ENCODE assay signal across 1 cellular context in genomic region chr18:31101148-31102019, GRCh38.
TF ChIP-seq lines count a peak whose summit lies in the region.

No MANE protein-coding gene starts in this region.

TF ChIP-seq in HepG2, 621 proteins besides CTCF, POLR2A, EP300 and RAD21 (continued from another document and continues in another):
- TF ChIP-seq KDM2A (CRISPR knock-in tag; IDR thresholded peaks at IDR 0.05; ENCODE audit: borderline replicate concordance, low read depth) = peak; percentile 69; the same call in 1 of the 2 replicates
- TF ChIP-seq, protein P1, sequence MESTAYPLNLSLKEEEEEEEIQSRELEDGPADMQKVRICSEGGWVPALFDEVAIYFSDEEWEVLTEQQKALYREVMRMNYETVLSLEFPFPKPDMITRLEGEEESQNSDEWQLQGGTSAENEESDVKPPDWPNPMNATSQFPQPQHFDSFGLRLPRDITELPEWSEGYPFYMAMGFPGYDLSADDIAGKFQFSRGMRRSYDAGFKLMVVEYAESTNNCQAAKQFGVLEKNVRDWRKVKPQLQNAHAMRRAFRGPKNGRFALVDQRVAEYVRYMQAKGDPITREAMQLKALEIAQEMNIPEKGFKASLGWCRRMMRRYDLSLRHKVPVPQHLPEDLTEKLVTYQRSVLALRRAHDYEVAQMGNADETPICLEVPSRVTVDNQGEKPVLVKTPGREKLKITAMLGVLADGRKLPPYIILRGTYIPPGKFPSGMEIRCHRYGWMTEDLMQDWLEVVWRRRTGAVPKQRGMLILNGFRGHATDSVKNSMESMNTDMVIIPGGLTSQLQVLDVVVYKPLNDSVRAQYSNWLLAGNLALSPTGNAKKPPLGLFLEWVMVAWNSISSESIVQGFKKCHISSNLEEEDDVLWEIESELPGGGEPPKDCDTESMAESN (CRISPR knock-in tag; conservative IDR thresholded peaks at IDR 0.05) = no peak; the same call in 1 of the 2 replicates
- 0 out of 2 replicates have a peak, but pooled peaks have one; percentile 62 for TF ChIP-seq HBP1 (CRISPR knock-in tag; IDR thresholded peaks at IDR 0.05; ENCODE audit: low read depth)
- TF ChIP-seq NFYC (CRISPR knock-in tag; IDR thresholded peaks at IDR 0.05) = no peak
- peak; percentile 57; the same call in 1 of the 2 replicates for TF ChIP-seq ZSCAN29 (CRISPR knock-in tag; conservative IDR thresholded peaks at IDR 0.05)
- peak; percentile 46; the same call in 1 of the 2 replicates for TF ChIP-seq HNF4A (CRISPR knock-in tag; IDR thresholded peaks at IDR 0.05)
- no peak for TF ChIP-seq ZXDC (CRISPR knock-in tag; IDR thresholded peaks at IDR 0.05)
- TF ChIP-seq POLR2AphosphoS5 (IDR thresholded peaks at IDR 0.05; ENCODE audit: low read depth, low read length) = peak; percentile 58; the same call in 1 of the 2 replicates
- peak; percentile 59; the same call in 1 of the 2 replicates for TF ChIP-seq ZNF841 (CRISPR knock-in tag; IDR thresholded peaks at IDR 0.05; ENCODE audit: borderline replicate concordance)
- peak; percentile 53 for TF ChIP-seq ZFY (CRISPR knock-in tag; IDR thresholded peaks at IDR 0.05)
- no peak for TF ChIP-seq ZFP36L2 (CRISPR knock-in tag; IDR thresholded peaks at IDR 0.05)
- TF ChIP-seq LCORL (IDR thresholded peaks at IDR 0.05) = no peak
- peak; percentile 52; the same call in 1 of the 2 replicates for TF ChIP-seq LCORL (CRISPR knock-in tag; IDR thresholded peaks at IDR 0.05)
- TF ChIP-seq HMGXB4 (CRISPR knock-in tag; IDR thresholded peaks at IDR 0.05; ENCODE audit: borderline replicate concordance in 1 of 2, low read depth in 1 of 2) = peak in 1 of 2 experiments; percentile 95; a peak in 2 of 4 replicates
- TF ChIP-seq, protein P2, sequence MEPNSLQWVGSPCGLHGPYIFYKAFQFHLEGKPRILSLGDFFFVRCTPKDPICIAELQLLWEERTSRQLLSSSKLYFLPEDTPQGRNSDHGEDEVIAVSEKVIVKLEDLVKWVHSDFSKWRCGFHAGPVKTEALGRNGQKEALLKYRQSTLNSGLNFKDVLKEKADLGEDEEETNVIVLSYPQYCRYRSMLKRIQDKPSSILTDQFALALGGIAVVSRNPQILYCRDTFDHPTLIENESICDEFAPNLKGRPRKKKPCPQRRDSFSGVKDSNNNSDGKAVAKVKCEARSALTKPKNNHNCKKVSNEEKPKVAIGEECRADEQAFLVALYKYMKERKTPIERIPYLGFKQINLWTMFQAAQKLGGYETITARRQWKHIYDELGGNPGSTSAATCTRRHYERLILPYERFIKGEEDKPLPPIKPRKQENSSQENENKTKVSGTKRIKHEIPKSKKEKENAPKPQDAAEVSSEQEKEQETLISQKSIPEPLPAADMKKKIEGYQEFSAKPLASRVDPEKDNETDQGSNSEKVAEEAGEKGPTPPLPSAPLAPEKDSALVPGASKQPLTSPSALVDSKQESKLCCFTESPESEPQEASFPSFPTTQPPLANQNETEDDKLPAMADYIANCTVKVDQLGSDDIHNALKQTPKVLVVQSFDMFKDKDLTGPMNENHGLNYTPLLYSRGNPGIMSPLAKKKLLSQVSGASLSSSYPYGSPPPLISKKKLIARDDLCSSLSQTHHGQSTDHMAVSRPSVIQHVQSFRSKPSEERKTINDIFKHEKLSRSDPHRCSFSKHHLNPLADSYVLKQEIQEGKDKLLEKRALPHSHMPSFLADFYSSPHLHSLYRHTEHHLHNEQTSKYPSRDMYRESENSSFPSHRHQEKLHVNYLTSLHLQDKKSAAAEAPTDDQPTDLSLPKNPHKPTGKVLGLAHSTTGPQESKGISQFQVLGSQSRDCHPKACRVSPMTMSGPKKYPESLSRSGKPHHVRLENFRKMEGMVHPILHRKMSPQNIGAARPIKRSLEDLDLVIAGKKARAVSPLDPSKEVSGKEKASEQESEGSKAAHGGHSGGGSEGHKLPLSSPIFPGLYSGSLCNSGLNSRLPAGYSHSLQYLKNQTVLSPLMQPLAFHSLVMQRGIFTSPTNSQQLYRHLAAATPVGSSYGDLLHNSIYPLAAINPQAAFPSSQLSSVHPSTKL (CRISPR knock-in tag; IDR thresholded peaks at IDR 0.05) = peak; percentile 45
- no peak for TF ChIP-seq ZFP1 (CRISPR knock-in tag; IDR thresholded peaks at IDR 0.05)
- TF ChIP-seq NCOA5 (CRISPR knock-in tag; IDR thresholded peaks at IDR 0.05) = no peak
- no peak for TF ChIP-seq SP1 (IDR thresholded peaks at IDR 0.05)
- TF ChIP-seq SP1 (CRISPR knock-in tag; IDR thresholded peaks at IDR 0.05) = no peak
- no peak for TF ChIP-seq ZNF552 (CRISPR knock-in tag; IDR thresholded peaks at IDR 0.05; ENCODE audit: borderline replicate concordance)
- no peak; the same call in 1 of the 2 replicates for TF ChIP-seq ZSCAN9 (CRISPR knock-in tag; IDR thresholded peaks at IDR 0.05; ENCODE audit: borderline replicate concordance)
- TF ChIP-seq, protein P3, sequence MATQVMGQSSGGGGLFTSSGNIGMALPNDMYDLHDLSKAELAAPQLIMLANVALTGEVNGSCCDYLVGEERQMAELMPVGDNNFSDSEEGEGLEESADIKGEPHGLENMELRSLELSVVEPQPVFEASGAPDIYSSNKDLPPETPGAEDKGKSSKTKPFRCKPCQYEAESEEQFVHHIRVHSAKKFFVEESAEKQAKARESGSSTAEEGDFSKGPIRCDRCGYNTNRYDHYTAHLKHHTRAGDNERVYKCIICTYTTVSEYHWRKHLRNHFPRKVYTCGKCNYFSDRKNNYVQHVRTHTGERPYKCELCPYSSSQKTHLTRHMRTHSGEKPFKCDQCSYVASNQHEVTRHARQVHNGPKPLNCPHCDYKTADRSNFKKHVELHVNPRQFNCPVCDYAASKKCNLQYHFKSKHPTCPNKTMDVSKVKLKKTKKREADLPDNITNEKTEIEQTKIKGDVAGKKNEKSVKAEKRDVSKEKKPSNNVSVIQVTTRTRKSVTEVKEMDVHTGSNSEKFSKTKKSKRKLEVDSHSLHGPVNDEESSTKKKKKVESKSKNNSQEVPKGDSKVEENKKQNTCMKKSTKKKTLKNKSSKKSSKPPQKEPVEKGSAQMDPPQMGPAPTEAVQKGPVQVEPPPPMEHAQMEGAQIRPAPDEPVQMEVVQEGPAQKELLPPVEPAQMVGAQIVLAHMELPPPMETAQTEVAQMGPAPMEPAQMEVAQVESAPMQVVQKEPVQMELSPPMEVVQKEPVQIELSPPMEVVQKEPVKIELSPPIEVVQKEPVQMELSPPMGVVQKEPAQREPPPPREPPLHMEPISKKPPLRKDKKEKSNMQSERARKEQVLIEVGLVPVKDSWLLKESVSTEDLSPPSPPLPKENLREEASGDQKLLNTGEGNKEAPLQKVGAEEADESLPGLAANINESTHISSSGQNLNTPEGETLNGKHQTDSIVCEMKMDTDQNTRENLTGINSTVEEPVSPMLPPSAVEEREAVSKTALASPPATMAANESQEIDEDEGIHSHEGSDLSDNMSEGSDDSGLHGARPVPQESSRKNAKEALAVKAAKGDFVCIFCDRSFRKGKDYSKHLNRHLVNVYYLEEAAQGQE (IDR thresholded peaks at IDR 0.05; ENCODE audit: borderline replicate concordance in 1 of 2, low read depth in 1 of 2, low read length in 2 of 2) = peak in 1 of 2 experiments; percentile 52; a peak in 1 of 4 replicates
- TF ChIP-seq BATF2 (CRISPR knock-in tag; IDR thresholded peaks at IDR 0.05) = 0 out of 2 replicates have a peak, but pooled peaks have one; percentile 44
- TF ChIP-seq TEAD3 (CRISPR knock-in tag; optimal IDR thresholded peaks at IDR 0.05; ENCODE audit: borderline replicate concordance) = peak; percentile 18
- TF ChIP-seq ZSCAN21 (CRISPR knock-in tag; IDR thresholded peaks at IDR 0.05; ENCODE audit: borderline replicate concordance) = peak; percentile 27; the same call in 1 of the 2 replicates
- TF ChIP-seq PHF8 (CRISPR knock-in tag; IDR thresholded peaks at IDR 0.05) = peak; percentile 68
- peak; percentile 21 for TF ChIP-seq YY1 (IDR thresholded peaks at IDR 0.05; ENCODE audit: insufficient read depth, insufficient replicate concordance, low read depth, low read length)
- TF ChIP-seq ELF1 (CRISPR knock-in tag; IDR thresholded peaks at IDR 0.05) = no peak
- no peak for TF ChIP-seq RORA (CRISPR knock-in tag; IDR thresholded peaks at IDR 0.05)
- TF ChIP-seq CENPT (CRISPR knock-in tag; IDR thresholded peaks at IDR 0.05; ENCODE audit: low read depth) = 0 out of 2 replicates have a peak, but pooled peaks have one; percentile 48
- TF ChIP-seq GFI1 (CRISPR knock-in tag; IDR thresholded peaks at IDR 0.05; ENCODE audit: borderline replicate concordance) = peak; percentile 41; the same call in 1 of the 2 replicates
- no peak for TF ChIP-seq SYNCRIP (IDR thresholded peaks at IDR 0.05; ENCODE audit: insufficient read depth, low read depth, low read length)
- TF ChIP-seq MEIS1 (CRISPR knock-in tag; IDR thresholded peaks at IDR 0.05; ENCODE audit: borderline replicate concordance) = 0 out of 2 replicates have a peak, but pooled peaks have one; percentile 35
- TF ChIP-seq ZNF282 (IDR thresholded peaks at IDR 0.05; ENCODE audit: partially characterized antibody) = peak; percentile 92
- TF ChIP-seq HNRNPUL1 (IDR thresholded peaks at IDR 0.05; ENCODE audit: low read depth, low read length) = no peak
- 0 out of 2 replicates have a peak, but pooled peaks have one; percentile 9 for TF ChIP-seq SAFB2 (CRISPR knock-in tag; IDR thresholded peaks at IDR 0.05; ENCODE audit: borderline replicate concordance, low read depth)
- TF ChIP-seq TOPORS (CRISPR knock-in tag; IDR thresholded peaks at IDR 0.05) = 0 out of 2 replicates have a peak, but pooled peaks have one; percentile 11
- peak; percentile 65; the same call in 1 of the 2 replicates for TF ChIP-seq KMT2B (CRISPR knock-in tag; IDR thresholded peaks at IDR 0.05)
- TF ChIP-seq AGO2 (optimal IDR thresholded peaks at IDR 0.05; ENCODE audit: low read depth, low read length) = peak; percentile 94
- TF ChIP-seq HOXA7 (CRISPR knock-in tag; IDR thresholded peaks at IDR 0.05) = no peak
- TF ChIP-seq ZNF563 (CRISPR knock-in tag; IDR thresholded peaks at IDR 0.05) = no peak
- 0 out of 2 replicates have a peak, but pooled peaks have one; percentile 16 for TF ChIP-seq ZBTB38 (CRISPR knock-in tag; IDR thresholded peaks at IDR 0.05)
- TF ChIP-seq ZNF772 (CRISPR knock-in tag; IDR thresholded peaks at IDR 0.05) = no peak
- peak; percentile 70; the same call in 1 of the 2 replicates for TF ChIP-seq ZNF788 (CRISPR knock-in tag; IDR thresholded peaks at IDR 0.05; ENCODE audit: borderline replicate concordance)
- no peak for TF ChIP-seq SIX4 (CRISPR knock-in tag; IDR thresholded peaks at IDR 0.05)
- TF ChIP-seq ZNF333 (CRISPR knock-in tag; IDR thresholded peaks at IDR 0.05; ENCODE audit: borderline replicate concordance) = peak; percentile 64; the same call in 1 of the 2 replicates
- TF ChIP-seq, protein P4, sequence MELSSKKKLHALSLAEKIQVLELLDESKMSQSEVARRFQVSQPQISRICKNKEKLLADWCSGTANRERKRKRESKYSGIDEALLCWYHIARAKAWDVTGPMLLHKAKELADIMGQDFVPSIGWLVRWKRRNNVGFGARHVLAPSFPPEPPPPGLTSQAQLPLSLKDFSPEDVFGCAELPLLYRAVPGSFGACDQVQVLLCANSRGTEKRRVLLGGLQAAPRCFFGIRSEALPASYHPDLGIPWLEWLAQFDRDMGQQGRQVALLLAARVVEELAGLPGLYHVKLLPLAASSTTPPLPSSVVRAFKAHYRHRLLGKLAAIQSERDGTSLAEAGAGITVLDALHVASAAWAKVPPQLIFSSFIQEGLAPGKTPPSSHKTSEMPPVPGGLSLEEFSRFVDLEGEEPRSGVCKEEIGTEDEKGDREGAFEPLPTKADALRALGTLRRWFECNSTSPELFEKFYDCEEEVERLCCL (CRISPR knock-in tag; IDR thresholded peaks at IDR 0.05; ENCODE audit: borderline replicate concordance) = no peak
- peak; percentile 56; the same call in 1 of the 2 replicates for TF ChIP-seq BORCS8-MEF2B (CRISPR knock-in tag; IDR thresholded peaks at IDR 0.05)
